In the genomic region with DNA sequence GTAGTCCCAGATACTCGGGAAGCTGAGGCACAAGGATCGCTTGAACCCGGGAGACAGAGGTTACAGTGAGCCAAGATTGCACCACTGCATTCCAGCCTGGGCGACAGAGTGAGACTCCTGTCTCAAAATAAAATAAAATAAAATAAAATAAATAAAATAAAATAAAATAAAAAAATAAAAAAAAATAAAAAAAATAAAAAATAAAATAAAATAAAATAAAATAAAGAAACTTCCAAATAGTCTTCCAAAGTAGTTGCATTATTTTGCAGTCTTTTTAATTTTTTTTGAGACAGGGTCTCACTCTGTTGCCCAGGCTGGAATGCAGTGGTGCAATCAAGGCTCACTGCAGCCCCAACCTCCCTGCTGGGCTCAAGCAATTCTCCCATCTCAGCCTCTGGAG, we compare ENCODE assay signal across 2 cellular contexts. TPM values are rescaled to one million over a fixed set of nuclear protein-coding genes. Genes with fewer than 3 reads are reported as not detected.
DNase-seq lines count a peak whose midpoint lies in the region; ATAC-seq, FAIRE-seq and TF ChIP-seq lines count a peak whose summit lies in the region.
"Not testable (repeated sequence)": the region's sequence is repeated elsewhere in the genome, so short reads cannot be mapped to it uniquely, and the experiment has no call there.

No MANE protein-coding gene starts in this region.

- H3K27ac Mint-ChIP-seq in WTC11: not testable (repeated sequence)

- ATAC-seq in WTC11: not testable (repeated sequence)

- CTCF ChIA-PET in WTC11 (lab: Charles Lee): not testable (repeated sequence)

- POLR2A ChIA-PET in WTC11 (lab: Charles Lee): not testable (repeated sequence)

- H3K4me3 Mint-ChIP-seq in WTC11: not testable (repeated sequence)

- not testable (repeated sequence) for TF ChIP-seq CTCF in WTC11 (IDR thresholded peaks at IDR 0.05)

- H3K4me1 Mint-ChIP-seq in WTC11: not testable (repeated sequence)

- H3K27me3 Mint-ChIP-seq in WTC11 (ENCODE audit: low read depth): not testable (repeated sequence)

- H3K36me3 Mint-ChIP-seq in WTC11: peaks cover 29% of the 10 kb centered on the region

- H3K9me3 Mint-ChIP-seq in WTC11: not testable (repeated sequence)

- not testable (repeated sequence) for DNase-seq in WTC11 (ENCODE audit: low spot score); frontal cortex (ENCODE audit: low spot score in 2 of 2)

- peak; percentile 10 for FAIRE-seq in frontal cortex (lab: Jason Lieb, UNC)

TF ChIP-seq in WTC11, 78 proteins besides CTCF, POLR2A, EP300 and RAD21:
- peak; percentile 99 for TF ChIP-seq HMGA2 (CRISPR knock-in tag; IDR thresholded peaks at IDR 0.05)

RNA-seq across cellular contexts. Expression of gene GFM2, which starts 18.2 kb away (rescaled TPM):
- 27.8 to 31.6 TPM (median 29.2 TPM) in 3 replicates for total RNA-seq in WTC11 (2021)
- 66.4 TPM for total RNA-seq in frontal cortex

RNA-seq across cellular contexts. Expression of gene NSA2, which starts 18.3 kb away (rescaled TPM):
- total RNA-seq in WTC11 (2021): 65.5 to 75.6 TPM (median 68.8 TPM) in 3 replicates
- 72.2 TPM for total RNA-seq in frontal cortex
